8 cellular contexts compared by ENCODE assay signal in the genomic region with DNA sequence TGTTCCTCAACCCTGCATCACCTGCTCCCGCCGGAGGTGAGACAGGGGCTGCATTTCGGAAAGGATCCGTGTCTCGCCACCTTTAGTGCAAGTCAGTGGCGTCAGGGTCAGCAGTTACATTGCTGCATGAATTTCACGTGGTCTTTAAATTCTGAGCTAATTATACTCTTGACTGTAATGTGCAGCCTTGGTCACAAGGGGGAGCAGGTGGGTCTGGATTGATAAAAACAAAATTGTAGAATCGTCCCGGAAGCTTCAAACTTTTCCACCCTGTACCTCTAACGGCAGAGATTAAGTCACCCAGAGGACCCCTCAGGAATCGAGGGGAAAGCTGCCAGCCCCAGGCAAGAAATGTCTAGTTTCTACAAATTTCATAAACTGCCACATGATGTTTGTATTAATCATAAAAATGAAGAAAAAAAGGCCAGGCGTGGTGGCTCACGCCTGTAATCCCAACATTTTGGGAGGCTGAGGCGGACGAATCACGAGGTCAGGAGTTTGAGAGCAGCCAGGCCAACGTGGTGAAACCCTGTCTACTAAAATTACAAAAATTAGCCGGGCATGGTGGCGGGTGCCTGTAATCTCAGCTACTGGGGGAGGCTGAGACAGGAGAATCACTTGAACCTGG. TPM values are rescaled to one million over a fixed set of nuclear protein-coding genes. Genes with fewer than 3 reads are reported as not detected.
DNase-seq lines count a peak whose midpoint lies in the region; ATAC-seq lines count a peak whose summit lies in the region.

No MANE protein-coding gene starts in this region.

- WGBS in mesodermal cell (ENCODE audit: insufficient coverage in 2 of 2), 2 experiments, result 59 to 72% methylated on average over 14 to 15 of the region's 19 CpGs

- peak overlapping the region; percentile 64 for H3K27ac ChIP-seq in mesodermal cell (ENCODE audit: low read depth, low read length, severe bottlenecking)

- no peaks in the 10 kb centered on the region for H3K9me3 ChIP-seq in mesodermal cell (ENCODE audit: control insufficient read depth, low read length)

- no peak for ATAC-seq in GM19351 (IDR thresholded peaks at IDR 0.05; ENCODE audit: unreplicated experiment)

- H3K4me3 ChIP-seq in mesodermal cell (ENCODE audit: extremely low read depth, insufficient read depth, low read length, poor library complexity, severe bottlenecking), result no peak overlapping the region

- DNase-seq in AML-193 (lab: John Stamatoyannopoulos, UW) (peak; percentile 75 to 76), H4 (ENCODE audit: low spot score) (peak; percentile 79), NCI-H748 (lab: John Stamatoyannopoulos, UW; ENCODE audit: unreplicated experiment) (peak; percentile 70)
- DNase-seq in activated CD4-positive, alpha-beta T cell treated with anti-CD3 and anti-CD28 coated beads, Interleukin-2, amount 50 U/mL, for 48 hours, result peak; percentile 84 to 88
- peak; percentile 76 for DNase-seq in effector CD8-positive, alpha-beta T cell (lab: John Stamatoyannopoulos, UW)
- DNase-seq in stimulated activated CD8-positive, alpha-beta memory T cell treated with anti-CD3 and anti-CD28 coated beads, Interleukin-4, amount 100 ng/mL, for 4 hours (ENCODE audit: low read depth in 2 of 2, low spot score in 1 of 2), result peak; percentile 58 to 77

- H3K4me1 ChIP-seq in mesodermal cell (ENCODE audit: control insufficient read depth, insufficient read depth, low read length, poor library complexity, severe bottlenecking), result peaks cover 7% of the 10 kb centered on the region

- peaks cover 64% of the 10 kb centered on the region for H3K36me3 ChIP-seq in mesodermal cell (ENCODE audit: control insufficient read depth, insufficient read depth, low read length)

RNA-seq across cellular contexts. Expression of gene BBC3, which starts 20.2 kb away (rescaled TPM):
- 3.3 and 3.7 TPM in 2 replicates for total RNA-seq in H4 (2014; rRNA removed; shearing (Covaris generic))
- polyA plus RNA-seq in mesodermal cell (2013, experiment 1 of 2), result 35.3 TPM
- polyA plus RNA-seq in mesodermal cell (2013, experiment 2 of 2), result 24.8 TPM

RNA-seq across cellular contexts. Expression of gene CCDC9, which starts 45.5 kb away (rescaled TPM):
- 3.4 and 3.6 TPM in 2 replicates for total RNA-seq in H4 (2014; rRNA removed; shearing (Covaris generic))
- polyA plus RNA-seq in mesodermal cell (2013, experiment 1 of 2), result 24.1 TPM
- 20.9 TPM for polyA plus RNA-seq in mesodermal cell (2013, experiment 2 of 2)
